ENCODE assay signal across 32 cellular contexts in the genomic region with DNA sequence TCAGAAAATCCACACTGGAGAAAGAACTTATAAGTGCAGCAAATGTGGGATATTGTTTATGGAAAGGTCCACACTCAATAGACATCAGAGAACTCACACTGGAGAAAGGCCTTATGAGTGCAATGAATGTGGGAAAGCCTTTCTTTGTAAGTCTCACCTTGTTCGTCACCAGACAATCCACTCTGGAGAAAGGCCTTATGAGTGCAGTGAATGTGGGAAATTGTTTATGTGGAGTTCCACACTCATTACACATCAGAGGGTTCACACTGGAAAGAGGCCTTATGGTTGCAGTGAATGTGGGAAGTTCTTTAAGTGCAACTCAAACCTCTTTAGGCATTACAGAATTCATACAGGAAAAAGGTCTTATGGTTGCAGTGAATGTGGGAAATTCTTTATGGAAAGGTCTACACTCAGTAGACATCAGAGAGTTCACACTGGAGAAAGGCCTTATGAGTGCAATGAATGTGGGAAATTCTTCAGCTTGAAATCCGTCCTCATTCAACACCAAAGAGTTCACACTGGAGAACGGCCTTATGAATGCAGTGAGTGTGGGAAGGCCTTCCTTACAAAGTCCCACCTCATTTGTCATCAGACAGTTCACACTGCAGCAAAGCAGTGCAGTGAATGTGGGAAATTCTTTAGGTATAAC.
"Had no signal": no experiment of that assay in that cellular context is flagged by ENCODE, and none has a peak within 500 bp of the region (broad histone marks: within the 10 kb centered on the region; RNA-seq: fewer than 3 reads in every experiment).

No MANE protein-coding gene starts in this region.

- ATAC-seq: activated CD8-positive, alpha-beta memory T cell treated with anti-CD3 and anti-CD28 coated beads, Interleukin-2, amount 10 ng/mL, durations not matched to agents 7 days and 5 days; body of pancreas had no signal

- H3K4me2 ChIP-seq: PC-9 had no signal

- DNase-seq: activated B cell treated with CpG ODN at 0.5 μM for 24 hours; activated CD4-positive, alpha-beta memory T cell treated with anti-CD3 and anti-CD28 coated beads, Interleukin-2, amount 10 ng/mL, durations not matched to agents 7 days and 5 days; activated CD4-positive, alpha-beta T cell treated with anti-CD3 and anti-CD28 coated beads for 4 hours; activated CD4-positive, CD25-positive, alpha-beta regulatory T cell treated with anti-CD3 and anti-CD28 coated beads, Interleukin-2, amount 50 U/mL, for 72 hours; activated CD8-positive, alpha-beta memory T cell treated with anti-CD3 and anti-CD28 coated beads for 24 hours; activated CD8-positive, alpha-beta memory T cell treated with anti-CD3 and anti-CD28 coated beads, Interleukin-2, amount 10 ng/mL, durations not matched to agents 7 days and 5 days; activated CD8-positive, alpha-beta memory T cell treated with anti-CD3 and anti-CD28 coated beads, Interleukin-2, amount 50 U/mL, for 48 hours; activated effector memory CD4-positive, alpha-beta T cell treated with Interleukin-2 at 50 U/mL for 16 hours; activated naive CD4-positive, alpha-beta T cell; activated naive CD4-positive, alpha-beta T cell treated with anti-CD3 and anti-CD28 coated beads, Interleukin-2, amount 50 U/mL, for 16 hours; activated naive CD8-positive, alpha-beta T cell treated with anti-CD3 and anti-CD28 coated beads for 36 hours; activated T-cell treated with anti-CD3 and anti-CD28 coated beads, Interleukin-2, amount 50 U/mL, for 48 hours; body of pancreas; Kasumi-1; MG63; NCI-H1048; NCI-H1105 treated with DMSO at 0.1 percent for 48 hours; NCI-H1436 treated with DMSO at 0.1 percent for 48 hours; NCI-H1694 treated with DMSO at 0.1 percent for 48 hours; NCI-H2029; NCI-H345; NCI-H524 treated with DMSO at 0.1 percent for 48 hours; NCI-H748 treated with DMSO at 0.1 percent for 48 hours; NK-92 treated with Interleukin-12 subunit alpha and Interleukin-12 subunit beta, amount 100 ng/mL, for 24 hours; PC-9; Right ventricle myocardium superior; SW 1271; T-helper 1 cell; T-helper 2 cell; T-helper 9 cell had no signal

- H3K27ac ChIP-seq: body of pancreas, breast epithelium, PC-9, VCaP had no signal

- H3K4me3 ChIP-seq: body of pancreas, breast epithelium, MG63, PC-9 had no signal

- H3K27me3 ChIP-seq: body of pancreas, breast epithelium, MG63 had no signal

- H3K4me1 ChIP-seq: body of pancreas, breast epithelium had no signal
